ENCODE assay signal across 8 cellular contexts in genomic region chr1:168179411-168180147, GRCh38. TPM values are rescaled to one million over a fixed set of nuclear protein-coding genes. Genes with fewer than 3 reads are reported as not detected.
DNase-seq lines count a peak whose midpoint lies in the region; ATAC-seq and TF ChIP-seq lines count a peak whose summit lies in the region.

No MANE protein-coding gene starts in this region.

- H3K36me3 Mint-ChIP-seq in activated T-cell treated with anti-CD3 and anti-CD28 coated beads, Interleukin-2, amount 50 U/mL, for 24 hours (ENCODE audit: low read depth): peaks cover 11% of the 10 kb centered on the region
- peaks cover 4% of the 10 kb centered on the region for H3K36me3 Mint-ChIP-seq in MCF 10A (ENCODE audit: insufficient read depth, unreplicated experiment)

- H3K36me3 ChIP-seq in lower lobe of right lung (peaks cover 3% of the 10 kb centered on the region), aorta (ENCODE audit: control insufficient read depth in 1 of 2, insufficient read depth in 2 of 2, low read length in 1 of 2) (no peaks in the 10 kb centered on the region)

- H3K27me3 ChIP-seq in lower lobe of right lung (ENCODE audit: low read depth): no peaks in the 10 kb centered on the region
- H3K27me3 ChIP-seq in aorta (ENCODE audit: control insufficient read depth in 1 of 2, insufficient read depth in 2 of 2, low read length in 1 of 2): no peaks in the 10 kb centered on the region

- WGBS in aorta, 2 donors: 2% methylated on average over 20 of the region's 20 CpGs

- CTCF ChIA-PET in MCF 10A (lab: Yijun Ruan, JAX): interaction anchor here (0.5 to 2.7 kb wide), 12 partner anchors 20 to 976 kb away, joined by 3 to 13 read pairs (median 4); partner anchors contain the start of gene SFT2D2

- H3K4me1 Mint-ChIP-seq in activated T-cell treated with anti-CD3 and anti-CD28 coated beads, Interleukin-2, amount 50 U/mL, for 24 hours (ENCODE audit: low read depth): peaks cover 14% of the 10 kb centered on the region
- peaks cover 9% of the 10 kb centered on the region for H3K4me1 Mint-ChIP-seq in MCF 10A (ENCODE audit: insufficient read depth, unreplicated experiment)

- H3K9me3 ChIP-seq in lower lobe of right lung: no peaks in the 10 kb centered on the region
- no peaks in the 10 kb centered on the region for H3K9me3 ChIP-seq in aorta (ENCODE audit: control insufficient read depth, low read length)

- H3K9me3 Mint-ChIP-seq in activated T-cell treated with anti-CD3 and anti-CD28 coated beads, Interleukin-2, amount 50 U/mL, for 24 hours: no peaks in the 10 kb centered on the region
- no peaks in the 10 kb centered on the region for H3K9me3 Mint-ChIP-seq in MCF 10A (ENCODE audit: unreplicated experiment)

- ATAC-seq in lower lobe of right lung (no peak), aorta (ENCODE audit: low FRiP score) (peak; percentile 17)

- peaks cover 3% of the 10 kb centered on the region for H3K27me3 Mint-ChIP-seq in activated T-cell treated with anti-CD3 and anti-CD28 coated beads, Interleukin-2, amount 50 U/mL, for 24 hours
- H3K27me3 Mint-ChIP-seq in MCF 10A (ENCODE audit: insufficient read depth, unreplicated experiment): no peaks in the 10 kb centered on the region

- no peak overlapping the region for H3K27ac Mint-ChIP-seq in activated T-cell treated with anti-CD3 and anti-CD28 coated beads, Interleukin-2, amount 50 U/mL, for 24 hours
- no peak overlapping the region for H3K27ac Mint-ChIP-seq in MCF 10A (ENCODE audit: low read depth, unreplicated experiment)

- no peak overlapping the region for H3K4me3 Mint-ChIP-seq in activated T-cell treated with anti-CD3 and anti-CD28 coated beads, Interleukin-2, amount 50 U/mL, for 24 hours
- H3K4me3 Mint-ChIP-seq in MCF 10A (ENCODE audit: unreplicated experiment): no peak overlapping the region

- POLR2A ChIA-PET in MCF 10A (lab: Yijun Ruan, JAX): interaction anchor here (0.6 to 4.7 kb wide), 28 partner anchors 9 to 1307 kb away, joined by 3 to 93 read pairs (median 4); partner anchors contain the start of genes DCAF6, MPZL1 and SFT2D2

- TF ChIP-seq POLR2A in NB4 (IDR thresholded peaks at IDR 0.05; ENCODE audit: extremely low read depth, insufficient read length): no peak

- TF ChIP-seq CTCF in NB4 (IDR thresholded peaks at IDR 0.05; ENCODE audit: low read depth, low read length) (no peak), MCF 10A (IDR thresholded peaks at IDR 0.05; ENCODE audit: unreplicated experiment) (no peak), lower lobe of right lung (IDR thresholded peaks at IDR 0.05) (no peak)

- H3K27ac ChIP-seq in lower lobe of right lung (peak overlapping the region; percentile 92), aorta (ENCODE audit: low read depth in 1 of 2, low read length in 2 of 2) (peak overlapping the region; percentile 23 to 85)

- DNase-seq in activated T-cell treated with anti-CD3 and anti-CD28 coated beads, Interleukin-2, amount 50 U/mL, for 24 hours: peak; percentile 43
- no peak for DNase-seq in activated T-cell treated with anti-CD3 and anti-CD28 coated beads for 4 hours
- peak; percentile 20 for DNase-seq in NB4 (ENCODE audit: low read depth)
- peak; percentile 30 for DNase-seq in MCF 10A (ENCODE audit: unreplicated experiment)
- no peak for DNase-seq in lower lobe of right lung
- no peak for DNase-seq in aorta
- no peak for DNase-seq in iPS-NIHi11 (ENCODE audit: low spot score)
- no peak for DNase-seq in superior temporal gyrus (ENCODE audit: extremely low spot score)

- intact Hi-C loops in MCF 10A (cut with micrococcal nuclease): loop anchor here (1.0 to 2.0 kb wide), 3 partner anchors 43 to 143 kb away; partner anchors contain the start of genes GPR161 and SFT2D2
- intact Hi-C loops in lower lobe of right lung (cut with DNase I): no loop called here
- intact Hi-C loops in aorta (cut with DNase I): loop anchor here in 1 of 2 donors (2.0 kb wide), 1 partner anchor 47 kb away; the partner anchor contains the start of gene SFT2D2

- H3K4me3 ChIP-seq in NB4 (ENCODE audit: low read depth, low read length) (peak overlapping the region; percentile 93), lower lobe of right lung (peak overlapping the region; percentile 92), aorta (ENCODE audit: low read length in 2 of 2) (peak overlapping the region; percentile 64 to 72)

- BruUV-seq in MCF 10A (replicated peaks; lab: Mats Ljungman, UMichigan): TSS peak; percentile 75

- H3K4me1 ChIP-seq in lower lobe of right lung (peaks cover 20% of the 10 kb centered on the region), aorta (ENCODE audit: control insufficient read depth in 1 of 2, insufficient read depth in 2 of 2, low read length in 2 of 2) (peaks cover 2 to 3% of the 10 kb centered on the region in 2 donors)

RNA-seq across cellular contexts. Expression of gene TIPRL, which starts 0.8 kb away (rescaled TPM):
- total RNA-seq in MCF 10A (2022): 90.9 and 111 TPM in 2 replicates
- 23.7 TPM for total RNA-seq in lower lobe of right lung
- total RNA-seq in aorta: 10 to 100 TPM; 25.1 to 28.9 TPM
- polyA plus RNA-seq in aorta: 10 to 100 TPM; 14.3 to 19.7 TPM

RNA-seq across cellular contexts. Expression of gene GPR161, which starts 42.8 kb away (rescaled TPM):
- 6.6 and 10.2 TPM in 2 replicates for total RNA-seq in MCF 10A (2022)
- 9.6 TPM for total RNA-seq in lower lobe of right lung
- 10 to 100 TPM; 14.4 to 19.8 TPM for total RNA-seq in aorta
- polyA plus RNA-seq in aorta: 10 to 100 TPM in 1 of 2 donors, 1 to 10 TPM in 1; 6.0 to 13.1 TPM

RNA-seq across cellular contexts. Expression of gene SFT2D2, which starts 46.2 kb away (rescaled TPM):
- total RNA-seq in MCF 10A (2022): 56.5 and 67.5 TPM in 2 replicates
- total RNA-seq in lower lobe of right lung: 74.6 TPM
- total RNA-seq in aorta: 100 to 1,000 TPM in 1 of 2 donors, 10 to 100 TPM in 1; 94.6 to 107 TPM
- 10 to 100 TPM in 1 of 2 donors, 1 to 10 TPM in 1; 5.3 to 11.4 TPM for polyA plus RNA-seq in aorta

Comparison
In these comparisons a context has a peak if more than half of its experiments do, and no peak if none do; other contexts are left out.
1. DNase-seq: peak in activated T-cell treated with anti-CD3 and anti-CD28 coated beads, Interleukin-2, amount 50 U/mL, for 24 hours (single experiment), NB4 (single experiment) and MCF 10A (single experiment); none in activated T-cell treated with anti-CD3 and anti-CD28 coated beads for 4 hours (single experiment), lower lobe of right lung (single experiment), aorta (0 of 2), iPS-NIHi11 (single experiment) and superior temporal gyrus (single experiment).
2. Peak in every context shown above with its lines, with median percentiles within 50 percentile points of each other: H3K4me3 ChIP-seq.